8 cellular contexts compared by ENCODE assay signal in genomic region chr6:160455484-160456213, GRCh38.
DNase-seq lines count a peak whose midpoint lies in the region; ATAC-seq, FAIRE-seq and TF ChIP-seq lines count a peak whose summit lies in the region.

No MANE protein-coding gene starts in this region.

- TF ChIP-seq POLR2A in A549 (IDR thresholded peaks at IDR 0.05; ENCODE audit: low read length) = no peak
- no peak for TF ChIP-seq POLR2A in GM12892 (IDR thresholded peaks at IDR 0.05; ENCODE audit: low read depth, low read length)

- POLR2A ChIA-PET in A549 (lab: Yijun Ruan, JAX) = no interaction called here
- POLR2A ChIA-PET in naive thymus-derived CD8-positive, alpha-beta T cell (lab: Charles Lee) = no interaction called here

- CTCF ChIA-PET in A549 (lab: Yijun Ruan, JAX) = interaction anchor here (0.6 to 4.8 kb wide), 35 partner anchors 9 to 592 kb away, joined by 3 to 61 read pairs (median 4); no protein-coding TSS in a partner anchor

- H3K4me1 Mint-ChIP-seq in naive thymus-derived CD8-positive, alpha-beta T cell = peaks cover 7 to 34% (median 27%) of the 10 kb centered on the region in 4 donors
- peaks cover 9% of the 10 kb centered on the region for H3K4me1 Mint-ChIP-seq in stimulated activated memory B cell treated with anti-CD40 and anti-IgM and Interleukin-4, amounts not matched to agents 10 μg/mL and 1 μg/mL and 100 μg/mL, for 72 hours

- no peak overlapping the region for H3K27ac Mint-ChIP-seq in naive thymus-derived CD8-positive, alpha-beta T cell
- no peak overlapping the region for H3K27ac Mint-ChIP-seq in stimulated activated memory B cell treated with anti-CD40 and anti-IgM and Interleukin-4, amounts not matched to agents 10 μg/mL and 1 μg/mL and 100 μg/mL, for 72 hours

- peaks cover 12% of the 10 kb centered on the region for H3K4me1 ChIP-seq in A549

- no peak overlapping the region for H3K4me3 ChIP-seq in A549

- peaks cover 0 to 5% (median 0%) of the 10 kb centered on the region in 9 donors for H3K9me3 Mint-ChIP-seq in naive thymus-derived CD8-positive, alpha-beta T cell
- no peaks in the 10 kb centered on the region for H3K9me3 Mint-ChIP-seq in stimulated activated memory B cell treated with anti-CD40 and anti-IgM and Interleukin-4, amounts not matched to agents 10 μg/mL and 1 μg/mL and 100 μg/mL, for 72 hours

- ATAC-seq in A549 (peak; percentile 80 to 84), HG03039 (IDR thresholded peaks at IDR 0.05; ENCODE audit: unreplicated experiment) (peak; percentile 63), esophagus mucosa (peak; percentile 84)
- peak; percentile 95 to 96 for ATAC-seq in naive thymus-derived CD8-positive, alpha-beta T cell
- ATAC-seq in stimulated activated memory B cell treated with anti-CD40 and anti-IgM and Interleukin-4, amounts not matched to agents 10 μg/mL and 1 μg/mL and 100 μg/mL, for 72 hours = peak; percentile 73

- TF ChIP-seq RAD21 in A549 (conservative IDR thresholded peaks at IDR 0.05 in 1 of 2, IDR thresholded peaks at IDR 0.05 in 1 of 2) = peak; percentile 94 to 95

- H3K27ac ChIP-seq in A549 = peak overlapping the region; percentile 74 to 83

- DNase-seq in A549 (ENCODE audit: low read depth in 1 of 2, low spot score in 1 of 2) (peak; percentile 49 to 57), GM12892 (ENCODE audit: insufficient read length) (peak; percentile 23), NCI-H82 (lab: John Stamatoyannopoulos, UW) (peak; percentile 73)
- DNase-seq in activated CD8-positive, alpha-beta memory T cell treated with anti-CD3 and anti-CD28 coated beads, Interleukin-2, amount 50 U/mL, for 4 hours = peak; percentile 69
- peak; percentile 52 to 84 (median 75) for DNase-seq in naive thymus-derived CD8-positive, alpha-beta T cell

- H3K4me2 ChIP-seq in A549 = peak overlapping the region; percentile 69

- peaks cover 12 to 37% (median 24%) of the 10 kb centered on the region in 5 donors for H3K27me3 Mint-ChIP-seq in naive thymus-derived CD8-positive, alpha-beta T cell
- H3K27me3 Mint-ChIP-seq in stimulated activated memory B cell treated with anti-CD40 and anti-IgM and Interleukin-4, amounts not matched to agents 10 μg/mL and 1 μg/mL and 100 μg/mL, for 72 hours = no peaks in the 10 kb centered on the region

- H3K4me3 Mint-ChIP-seq in naive thymus-derived CD8-positive, alpha-beta T cell = no peak overlapping the region
- H3K4me3 Mint-ChIP-seq in stimulated activated memory B cell treated with anti-CD40 and anti-IgM and Interleukin-4, amounts not matched to agents 10 μg/mL and 1 μg/mL and 100 μg/mL, for 72 hours = no peak overlapping the region

- no peak for TF ChIP-seq EP300 in A549 (IDR thresholded peaks at IDR 0.05)

- H3K36me3 Mint-ChIP-seq in naive thymus-derived CD8-positive, alpha-beta T cell = no peaks in the 10 kb centered on the region
- no peaks in the 10 kb centered on the region for H3K36me3 Mint-ChIP-seq in stimulated activated memory B cell treated with anti-CD40 and anti-IgM and Interleukin-4, amounts not matched to agents 10 μg/mL and 1 μg/mL and 100 μg/mL, for 72 hours

- WGBS in A549 (ENCODE audit: missing lambda C conversion rate) = 25% methylated on average over 10 of the region's 11 CpGs

- peak; percentile 87 for TF ChIP-seq CTCF in A549 (IDR thresholded peaks at IDR 0.05)

- FAIRE-seq in A549 (lab: Jason Lieb, UNC) (no peak), GM12892 (lab: Jason Lieb, UNC) (peak; percentile 86)

- H3K9me3 ChIP-seq in A549 = no peaks in the 10 kb centered on the region

TF ChIP-seq in A549, 52 proteins besides CTCF, POLR2A, EP300 and RAD21:
- no peak for TF ChIP-seq CBX2 (IDR thresholded peaks at IDR 0.05; ENCODE audit: borderline replicate concordance, low read depth)
- no peak for TF ChIP-seq USF2 (IDR thresholded peaks at IDR 0.05)
- TF ChIP-seq TFCP2L1 (CRISPR knock-in tag; IDR thresholded peaks at IDR 0.05) = no peak
- TF ChIP-seq RFX5 (IDR thresholded peaks at IDR 0.05) = no peak
- no peak for TF ChIP-seq EHF (CRISPR knock-in tag; IDR thresholded peaks at IDR 0.05)
- TF ChIP-seq E2F6 (IDR thresholded peaks at IDR 0.05; ENCODE audit: borderline replicate concordance, low read depth) = no peak
- TF ChIP-seq HOXA7 (CRISPR knock-in tag; IDR thresholded peaks at IDR 0.05) = 0 out of 2 replicates have a peak, but pooled peaks have one; percentile 30
- TF ChIP-seq SMC3 (IDR thresholded peaks at IDR 0.05) = peak; percentile 80
- no peak for TF ChIP-seq KDM1A (IDR thresholded peaks at IDR 0.05; ENCODE audit: low read depth)

Comparison
In these comparisons a context has a peak if more than half of its experiments do, and no peak if none do; other contexts are left out.
1. DNase-seq: peak in every context shown above with its lines; median percentile 75 in naive thymus-derived CD8-positive, alpha-beta T cell; 73 in NCI-H82; 69 in activated CD8-positive, alpha-beta memory T cell treated with anti-CD3 and anti-CD28 coated beads, Interleukin-2, amount 50 U/mL, for 4 hours; 53 in A549; 23 in GM12892.